In genomic region chr22:23497016-23497885, GRCh38 we compare ENCODE assay signal across 24 cellular contexts.
DNase-seq lines count a peak whose midpoint lies in the region; ATAC-seq and TF ChIP-seq lines count a peak whose summit lies in the region.
"Had no signal": no experiment of that assay in that cellular context is flagged by ENCODE, and none has a peak within 500 bp of the region (broad histone marks: within the 10 kb centered on the region; RNA-seq: fewer than 3 reads in every experiment).

No MANE protein-coding gene starts in this region.

- peaks cover 8% of the 10 kb centered on the region for H3K4me1 Mint-ChIP-seq in activated T-cell treated with anti-CD3 and anti-CD28 coated beads, Interleukin-2, amount 50 U/mL, for 24 hours (ENCODE audit: low read depth)
- H3K4me1 Mint-ChIP-seq in T-helper 17 cell (peaks cover 11% of the 10 kb centered on the region), Calu3 (ENCODE audit: low read depth, unreplicated experiment) (no peaks in the 10 kb centered on the region)
- no peaks in the 10 kb centered on the region for H3K4me1 Mint-ChIP-seq in stimulated activated memory B cell treated with anti-CD40 and anti-IgM and Interleukin-4, amounts not matched to agents 10 μg/mL and 1 μg/mL and 100 μg/mL, for 72 hours

- no peaks in the 10 kb centered on the region for H3K9me3 ChIP-seq in T-helper 17 cell (ENCODE audit: control insufficient read depth, low read length, poor library complexity, severe bottlenecking)
- no peaks in the 10 kb centered on the region for H3K9me3 ChIP-seq in upper lobe of right lung
- H3K9me3 ChIP-seq: BE2C, colonic mucosa, esophagus muscularis mucosa, mucosa of descending colon, psoas muscle, SJCRH30 had no signal

- H3K9me3 Mint-ChIP-seq in activated T-cell treated with anti-CD3 and anti-CD28 coated beads, Interleukin-2, amount 50 U/mL, for 24 hours = no peaks in the 10 kb centered on the region
- no peaks in the 10 kb centered on the region for H3K9me3 Mint-ChIP-seq in Calu3 (ENCODE audit: low read depth, unreplicated experiment)
- H3K9me3 Mint-ChIP-seq in stimulated activated memory B cell treated with anti-CD40 and anti-IgM and Interleukin-4, amounts not matched to agents 10 μg/mL and 1 μg/mL and 100 μg/mL, for 72 hours = no peaks in the 10 kb centered on the region
- H3K9me3 Mint-ChIP-seq: effector memory CD8-positive, alpha-beta T cell; T-helper 1 cell treated with Interleukin-12 subunit alpha and Interleukin-12 subunit beta and Interleukin-4 antibody, amounts not matched to agents 30 μg/mL and 1 μg/mL, for 36 hours had no signal

- intact Hi-C loops in upper lobe of right lung (cut with DNase I) (no loop called here), Calu3 (cut with micrococcal nuclease; ENCODE audit: unreplicated experiment) (no loop called here)

- H3K27me3 Mint-ChIP-seq in activated T-cell treated with anti-CD3 and anti-CD28 coated beads, Interleukin-2, amount 50 U/mL, for 24 hours = peaks cover 2% of the 10 kb centered on the region
- H3K27me3 Mint-ChIP-seq in T-helper 17 cell (peaks cover 5% of the 10 kb centered on the region), Calu3 (ENCODE audit: unreplicated experiment) (no peaks in the 10 kb centered on the region)
- H3K27me3 Mint-ChIP-seq in stimulated activated memory B cell treated with anti-CD40 and anti-IgM and Interleukin-4, amounts not matched to agents 10 μg/mL and 1 μg/mL and 100 μg/mL, for 72 hours = peaks cover 68% of the 10 kb centered on the region

- no peaks in the 10 kb centered on the region for H3K36me3 Mint-ChIP-seq in activated T-cell treated with anti-CD3 and anti-CD28 coated beads, Interleukin-2, amount 50 U/mL, for 24 hours (ENCODE audit: low read depth)
- H3K36me3 Mint-ChIP-seq in T-helper 17 cell (ENCODE audit: low read depth) (no peaks in the 10 kb centered on the region), Calu3 (ENCODE audit: insufficient read depth, unreplicated experiment) (no peaks in the 10 kb centered on the region)
- H3K36me3 Mint-ChIP-seq in stimulated activated memory B cell treated with anti-CD40 and anti-IgM and Interleukin-4, amounts not matched to agents 10 μg/mL and 1 μg/mL and 100 μg/mL, for 72 hours = no peaks in the 10 kb centered on the region

- H3K27ac ChIP-seq in upper lobe of right lung = no peak overlapping the region
- H3K27ac ChIP-seq: colonic mucosa, esophagus muscularis mucosa, hepatocyte, psoas muscle, SJCRH30 had no signal

- no peak overlapping the region for H3K4me3 ChIP-seq in upper lobe of right lung
- H3K4me3 ChIP-seq: colonic mucosa, esophagus muscularis mucosa, hepatocyte, mucosa of descending colon, psoas muscle, SJCRH30 had no signal

- DNase-seq in activated T-cell treated with anti-CD3 and anti-CD28 coated beads, Interleukin-2, amount 50 U/mL, for 24 hours = peak; percentile 20
- no peak for DNase-seq in activated T-cell treated with anti-CD3 and anti-CD28 coated beads, Interleukin-2, amount 50 U/mL, for 1 hour
- DNase-seq in T-helper 17 cell = no peak
- DNase-seq in mesenteric fat pad (ENCODE audit: low spot score) = peak; percentile 84
- peak; percentile 34 for DNase-seq in upper lobe of right lung
- DNase-seq in Calu3 = no peak
- DNase-seq: activated gamma-delta T cell; amniotic stem cell; BE2C; colonic mucosa; COR-L47; DMS79; effector memory CD8-positive, alpha-beta T cell; foreskin melanocyte; mucosa of descending colon; NCI-H187 treated with DMSO at 0.1 percent for 48 hours; NCI-H526 treated with DMSO at 0.1 percent for 48 hours; SJCRH30 had no signal

- no TSS peak for BruUV-seq in Calu3 (replicated peaks; lab: Mats Ljungman, UMichigan)

- H3K4me1 ChIP-seq in upper lobe of right lung = no peaks in the 10 kb centered on the region
- H3K4me1 ChIP-seq: BE2C, colonic mucosa, esophagus muscularis mucosa, psoas muscle, SJCRH30 had no signal

- CTCF ChIA-PET in Calu3 (lab: Charles Lee) = interaction anchor here (1.2 kb wide), 1 partner anchor 11 kb away, joined by 3 read pairs; no protein-coding TSS in a partner anchor

- ATAC-seq in T-helper 17 cell (no peak), upper lobe of right lung (no peak), HG03565 (IDR thresholded peaks at IDR 0.05; ENCODE audit: unreplicated experiment) (no peak)
- no peak for ATAC-seq in stimulated activated memory B cell treated with anti-CD40 and anti-IgM and Interleukin-4, amounts not matched to agents 10 μg/mL and 1 μg/mL and 100 μg/mL, for 72 hours
- ATAC-seq: effector memory CD8-positive, alpha-beta T cell; mucosa of descending colon; psoas muscle had no signal

- H3K36me3 ChIP-seq in upper lobe of right lung = no peaks in the 10 kb centered on the region
- H3K36me3 ChIP-seq: BE2C, colonic mucosa, esophagus muscularis mucosa, SJCRH30 had no signal

- H3K4me3 Mint-ChIP-seq in activated T-cell treated with anti-CD3 and anti-CD28 coated beads, Interleukin-2, amount 50 U/mL, for 24 hours = no peak overlapping the region
- no peak overlapping the region for H3K4me3 Mint-ChIP-seq in T-helper 17 cell
- no peak overlapping the region for H3K4me3 Mint-ChIP-seq in Calu3 (ENCODE audit: low read depth, unreplicated experiment)
- no peak overlapping the region for H3K4me3 Mint-ChIP-seq in stimulated activated memory B cell treated with anti-CD40 and anti-IgM and Interleukin-4, amounts not matched to agents 10 μg/mL and 1 μg/mL and 100 μg/mL, for 72 hours
- H3K4me3 Mint-ChIP-seq: T-helper 1 cell treated with Interleukin-12 subunit alpha and Interleukin-12 subunit beta and Interleukin-4 antibody, amounts not matched to agents 30 μg/mL and 1 μg/mL, for 36 hours had no signal

- no peak overlapping the region for H3K27ac Mint-ChIP-seq in activated T-cell treated with anti-CD3 and anti-CD28 coated beads, Interleukin-2, amount 50 U/mL, for 24 hours
- H3K27ac Mint-ChIP-seq in T-helper 17 cell (peak overlapping the region; percentile 91), Calu3 (ENCODE audit: unreplicated experiment) (no peak overlapping the region)
- H3K27ac Mint-ChIP-seq in stimulated activated memory B cell treated with anti-CD40 and anti-IgM and Interleukin-4, amounts not matched to agents 10 μg/mL and 1 μg/mL and 100 μg/mL, for 72 hours = no peak overlapping the region
- H3K27ac Mint-ChIP-seq: T-helper 1 cell treated with Interleukin-12 subunit alpha and Interleukin-12 subunit beta and Interleukin-4 antibody, amounts not matched to agents 30 μg/mL and 1 μg/mL, for 36 hours had no signal

- no peak for TF ChIP-seq CTCF in upper lobe of right lung (IDR thresholded peaks at IDR 0.05)
- no peak for TF ChIP-seq CTCF in Calu3 (IDR thresholded peaks at IDR 0.05; ENCODE audit: unreplicated experiment)

- H3K27me3 ChIP-seq in upper lobe of right lung = no peaks in the 10 kb centered on the region
- H3K27me3 ChIP-seq: BE2C, colonic mucosa, esophagus muscularis mucosa, hepatocyte, SJCRH30 had no signal

Comparison
In these comparisons a context has a peak if more than half of its experiments do, and no peak if none do; other contexts are left out.
1. DNase-seq: peak in activated T-cell treated with anti-CD3 and anti-CD28 coated beads, Interleukin-2, amount 50 U/mL, for 24 hours (single experiment), mesenteric fat pad (single experiment) and upper lobe of right lung (single experiment); none in activated T-cell treated with anti-CD3 and anti-CD28 coated beads, Interleukin-2, amount 50 U/mL, for 1 hour (single experiment), T-helper 17 cell (0 of 3) and Calu3 (single experiment).